1 cellular context compared by ENCODE assay signal in the genomic region with DNA sequence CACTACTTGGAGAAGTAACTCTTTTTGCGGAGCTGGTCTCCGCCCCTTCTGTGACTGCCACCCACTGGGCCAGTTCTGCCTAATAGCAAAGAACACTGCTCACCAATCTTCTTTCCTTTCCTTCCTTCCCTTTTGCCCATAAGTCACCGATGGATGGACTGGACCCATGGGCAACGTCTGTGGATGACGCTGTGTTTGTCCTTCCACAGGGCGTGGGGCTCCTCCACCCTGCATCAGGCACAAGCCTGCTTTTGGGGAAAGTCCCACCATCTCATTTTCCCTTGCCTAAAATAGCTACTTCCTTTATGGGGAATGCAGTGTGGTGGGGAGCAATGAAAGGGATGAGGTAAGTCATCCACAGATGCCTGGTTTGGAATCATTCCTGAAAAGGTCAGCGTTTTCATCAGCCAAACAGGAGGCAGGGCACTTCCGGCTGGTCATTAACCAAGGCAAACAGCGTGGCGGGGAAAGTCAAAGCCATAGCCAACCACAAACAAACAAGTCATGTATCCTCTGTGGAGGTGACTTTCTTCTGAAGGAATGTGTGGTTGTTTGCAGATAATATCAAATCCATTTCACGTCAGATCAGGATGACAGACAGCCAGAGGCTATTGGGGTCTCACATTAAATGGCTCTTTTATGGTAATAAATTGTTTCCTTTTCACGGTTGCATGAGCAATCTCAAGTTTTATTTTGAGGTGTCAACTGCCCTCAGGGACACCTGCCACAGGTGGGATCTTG.
TF ChIP-seq lines count a peak whose summit lies in the region.

No MANE protein-coding gene starts in this region.

TF ChIP-seq in HepG2, 621 proteins besides CTCF, POLR2A, EP300 and RAD21 (continued from another document and continues in another):
- TF ChIP-seq, protein P1, sequence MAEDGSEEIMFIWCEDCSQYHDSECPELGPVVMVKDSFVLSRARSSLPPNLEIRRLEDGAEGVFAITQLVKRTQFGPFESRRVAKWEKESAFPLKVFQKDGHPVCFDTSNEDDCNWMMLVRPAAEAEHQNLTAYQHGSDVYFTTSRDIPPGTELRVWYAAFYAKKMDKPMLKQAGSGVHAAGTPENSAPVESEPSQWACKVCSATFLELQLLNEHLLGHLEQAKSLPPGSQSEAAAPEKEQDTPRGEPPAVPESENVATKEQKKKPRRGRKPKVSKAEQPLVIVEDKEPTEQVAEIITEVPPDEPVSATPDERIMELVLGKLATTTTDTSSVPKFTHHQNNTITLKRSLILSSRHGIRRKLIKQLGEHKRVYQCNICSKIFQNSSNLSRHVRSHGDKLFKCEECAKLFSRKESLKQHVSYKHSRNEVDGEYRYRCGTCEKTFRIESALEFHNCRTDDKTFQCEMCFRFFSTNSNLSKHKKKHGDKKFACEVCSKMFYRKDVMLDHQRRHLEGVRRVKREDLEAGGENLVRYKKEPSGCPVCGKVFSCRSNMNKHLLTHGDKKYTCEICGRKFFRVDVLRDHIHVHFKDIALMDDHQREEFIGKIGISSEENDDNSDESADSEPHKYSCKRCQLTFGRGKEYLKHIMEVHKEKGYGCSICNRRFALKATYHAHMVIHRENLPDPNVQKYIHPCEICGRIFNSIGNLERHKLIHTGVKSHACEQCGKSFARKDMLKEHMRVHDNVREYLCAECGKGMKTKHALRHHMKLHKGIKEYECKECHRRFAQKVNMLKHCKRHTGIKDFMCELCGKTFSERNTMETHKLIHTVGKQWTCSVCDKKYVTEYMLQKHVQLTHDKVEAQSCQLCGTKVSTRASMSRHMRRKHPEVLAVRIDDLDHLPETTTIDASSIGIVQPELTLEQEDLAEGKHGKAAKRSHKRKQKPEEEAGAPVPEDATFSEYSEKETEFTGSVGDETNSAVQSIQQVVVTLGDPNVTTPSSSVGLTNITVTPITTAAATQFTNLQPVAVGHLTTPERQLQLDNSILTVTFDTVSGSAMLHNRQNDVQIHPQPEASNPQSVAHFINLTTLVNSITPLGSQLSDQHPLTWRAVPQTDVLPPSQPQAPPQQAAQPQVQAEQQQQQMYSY (CRISPR knock-in tag; IDR thresholded peaks at IDR 0.05), result no peak
- TF ChIP-seq CEBPG (CRISPR knock-in tag; IDR thresholded peaks at IDR 0.05) (peak; percentile 94), ZNF703 (CRISPR knock-in tag; IDR thresholded peaks at IDR 0.05; ENCODE audit: borderline replicate concordance) (peak; percentile 91), SNRNP70 (IDR thresholded peaks at IDR 0.05; ENCODE audit: low read depth, low read length) (no peak), NCOA2 (CRISPR knock-in tag; IDR thresholded peaks at IDR 0.05) (peak; percentile 98), YY1 (IDR thresholded peaks at IDR 0.05; ENCODE audit: insufficient read depth, insufficient replicate concordance, low read depth, low read length) (no peak), PAWR (CRISPR knock-in tag; IDR thresholded peaks at IDR 0.05; ENCODE audit: borderline replicate concordance) (no peak), ZFP36L1 (CRISPR knock-in tag; IDR thresholded peaks at IDR 0.05) (peak; percentile 65; the same call in 1 of the 2 replicates), ZNF773 (CRISPR knock-in tag; IDR thresholded peaks at IDR 0.05; ENCODE audit: borderline replicate concordance) (no peak), SOX6 (IDR thresholded peaks at IDR 0.05) (no peak), SOX6 (CRISPR knock-in tag; IDR thresholded peaks at IDR 0.05) (peak; percentile 95), SYNCRIP (IDR thresholded peaks at IDR 0.05; ENCODE audit: insufficient read depth, low read depth, low read length) (no peak), SP1 (IDR thresholded peaks at IDR 0.05) (no peak), SP1 (CRISPR knock-in tag; IDR thresholded peaks at IDR 0.05) (peak; percentile 30; the same call in 1 of the 2 replicates), ZNF451 (CRISPR knock-in tag; IDR thresholded peaks at IDR 0.05) (no peak), ZNF572 (CRISPR knock-in tag; IDR thresholded peaks at IDR 0.05) (no peak), RNF2 (conservative IDR thresholded peaks at IDR 0.05; ENCODE audit: low read depth) (no peak), SMC3 (IDR thresholded peaks at IDR 0.05; ENCODE audit: low read length) (no peak), ZBTB7B (CRISPR knock-in tag; IDR thresholded peaks at IDR 0.05) (peak; percentile 86), MIXL1 (CRISPR knock-in tag; IDR thresholded peaks at IDR 0.05) (peak; percentile 98), ZNF33B (CRISPR knock-in tag; IDR thresholded peaks at IDR 0.05) (0 out of 2 replicates have a peak, but pooled peaks have one; percentile 27), KAT2B (IDR thresholded peaks at IDR 0.05; ENCODE audit: borderline replicate concordance, low read depth, low read length) (no peak), ZSCAN20 (CRISPR knock-in tag; IDR thresholded peaks at IDR 0.05; ENCODE audit: borderline replicate concordance) (0 out of 2 replicates have a peak, but pooled peaks have one; percentile 78), ZBTB42 (CRISPR knock-in tag; IDR thresholded peaks at IDR 0.05) (0 out of 2 replicates have a peak, but pooled peaks have one; percentile 36), MBD4 (IDR thresholded peaks at IDR 0.05; ENCODE audit: borderline replicate concordance, low read length) (peak; percentile 86; the same call in 1 of the 2 replicates), PHF20 (CRISPR knock-in tag; IDR thresholded peaks at IDR 0.05) (no peak; the same call in 1 of the 2 replicates), SOX13 (IDR thresholded peaks at IDR 0.05) (peak; percentile 87), SOX13 (CRISPR knock-in tag; conservative IDR thresholded peaks at IDR 0.05 in 1 of 2, IDR thresholded peaks at IDR 0.05 in 1 of 2) (peak in 1 of 2 experiments; percentile 94; a peak in 2 of 4 replicates), ZSCAN21 (CRISPR knock-in tag; IDR thresholded peaks at IDR 0.05; ENCODE audit: borderline replicate concordance) (0 out of 2 replicates have a peak, but pooled peaks have one; percentile 22), ZNF331 (CRISPR knock-in tag; IDR thresholded peaks at IDR 0.05) (peak; percentile 74), FOSL1 (CRISPR knock-in tag; IDR thresholded peaks at IDR 0.05; ENCODE audit: borderline replicate concordance) (peak; percentile 84; the same call in 1 of the 2 replicates), ZFY (CRISPR knock-in tag; IDR thresholded peaks at IDR 0.05) (peak; percentile 31; the same call in 1 of the 2 replicates), SALL1 (CRISPR knock-in tag; IDR thresholded peaks at IDR 0.05) (peak; percentile 99)
- TF ChIP-seq, protein P2, sequence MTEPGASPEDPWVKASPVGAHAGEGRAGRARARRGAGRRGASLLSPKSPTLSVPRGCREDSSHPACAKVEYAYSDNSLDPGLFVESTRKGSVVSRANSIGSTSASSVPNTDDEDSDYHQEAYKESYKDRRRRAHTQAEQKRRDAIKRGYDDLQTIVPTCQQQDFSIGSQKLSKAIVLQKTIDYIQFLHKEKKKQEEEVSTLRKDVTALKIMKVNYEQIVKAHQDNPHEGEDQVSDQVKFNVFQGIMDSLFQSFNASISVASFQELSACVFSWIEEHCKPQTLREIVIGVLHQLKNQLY (CRISPR knock-in tag; IDR thresholded peaks at IDR 0.05), result peak; percentile 79; the same call in 1 of the 2 replicates
- TF ChIP-seq, protein P3, sequence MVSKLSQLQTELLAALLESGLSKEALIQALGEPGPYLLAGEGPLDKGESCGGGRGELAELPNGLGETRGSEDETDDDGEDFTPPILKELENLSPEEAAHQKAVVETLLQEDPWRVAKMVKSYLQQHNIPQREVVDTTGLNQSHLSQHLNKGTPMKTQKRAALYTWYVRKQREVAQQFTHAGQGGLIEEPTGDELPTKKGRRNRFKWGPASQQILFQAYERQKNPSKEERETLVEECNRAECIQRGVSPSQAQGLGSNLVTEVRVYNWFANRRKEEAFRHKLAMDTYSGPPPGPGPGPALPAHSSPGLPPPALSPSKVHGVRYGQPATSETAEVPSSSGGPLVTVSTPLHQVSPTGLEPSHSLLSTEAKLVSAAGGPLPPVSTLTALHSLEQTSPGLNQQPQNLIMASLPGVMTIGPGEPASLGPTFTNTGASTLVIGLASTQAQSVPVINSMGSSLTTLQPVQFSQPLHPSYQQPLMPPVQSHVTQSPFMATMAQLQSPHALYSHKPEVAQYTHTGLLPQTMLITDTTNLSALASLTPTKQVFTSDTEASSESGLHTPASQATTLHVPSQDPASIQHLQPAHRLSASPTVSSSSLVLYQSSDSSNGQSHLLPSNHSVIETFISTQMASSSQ (IDR thresholded peaks at IDR 0.05; ENCODE audit: low read depth), result peak; percentile 95
- TF ChIP-seq, protein P3 (CRISPR knock-in tag; IDR thresholded peaks at IDR 0.05; ENCODE audit: borderline replicate concordance), result peak; percentile 99
- TF ChIP-seq, protein P4, sequence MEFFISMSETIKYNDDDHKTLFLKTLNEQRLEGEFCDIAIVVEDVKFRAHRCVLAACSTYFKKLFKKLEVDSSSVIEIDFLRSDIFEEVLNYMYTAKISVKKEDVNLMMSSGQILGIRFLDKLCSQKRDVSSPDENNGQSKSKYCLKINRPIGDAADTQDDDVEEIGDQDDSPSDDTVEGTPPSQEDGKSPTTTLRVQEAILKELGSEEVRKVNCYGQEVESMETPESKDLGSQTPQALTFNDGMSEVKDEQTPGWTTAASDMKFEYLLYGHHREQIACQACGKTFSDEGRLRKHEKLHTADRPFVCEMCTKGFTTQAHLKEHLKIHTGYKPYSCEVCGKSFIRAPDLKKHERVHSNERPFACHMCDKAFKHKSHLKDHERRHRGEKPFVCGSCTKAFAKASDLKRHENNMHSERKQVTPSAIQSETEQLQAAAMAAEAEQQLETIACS (CRISPR knock-in tag; IDR thresholded peaks at IDR 0.05), result no peak
- TF ChIP-seq, protein P5, sequence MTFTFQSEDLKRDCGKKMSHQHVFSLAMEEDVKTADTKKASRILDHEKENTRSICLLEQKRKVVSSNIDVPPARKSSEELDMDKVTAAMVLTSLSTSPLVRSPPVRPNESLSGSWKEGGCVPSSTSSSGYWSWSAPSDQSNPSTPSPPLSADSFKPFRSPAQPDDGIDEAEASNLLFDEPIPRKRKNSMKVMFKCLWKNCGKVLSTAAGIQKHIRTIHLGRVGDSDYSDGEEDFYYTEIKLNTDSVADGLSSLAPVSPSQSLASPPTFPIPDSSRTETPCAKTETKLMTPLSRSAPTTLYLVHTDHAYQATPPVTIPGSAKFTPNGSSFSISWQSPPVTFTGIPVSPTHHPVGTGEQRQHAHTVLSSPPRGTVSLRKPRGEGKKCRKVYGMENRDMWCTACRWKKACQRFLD (CRISPR knock-in tag; IDR thresholded peaks at IDR 0.05; ENCODE audit: borderline replicate concordance), result 0 out of 2 replicates have a peak, but pooled peaks have one; percentile 49
- TF ChIP-seq, protein P6, sequence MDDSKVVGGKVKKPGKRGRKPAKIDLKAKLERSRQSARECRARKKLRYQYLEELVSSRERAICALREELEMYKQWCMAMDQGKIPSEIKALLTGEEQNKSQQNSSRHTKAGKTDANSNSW (CRISPR knock-in tag; IDR thresholded peaks at IDR 0.05; ENCODE audit: borderline replicate concordance), result no peak
- TF ChIP-seq, protein P7, sequence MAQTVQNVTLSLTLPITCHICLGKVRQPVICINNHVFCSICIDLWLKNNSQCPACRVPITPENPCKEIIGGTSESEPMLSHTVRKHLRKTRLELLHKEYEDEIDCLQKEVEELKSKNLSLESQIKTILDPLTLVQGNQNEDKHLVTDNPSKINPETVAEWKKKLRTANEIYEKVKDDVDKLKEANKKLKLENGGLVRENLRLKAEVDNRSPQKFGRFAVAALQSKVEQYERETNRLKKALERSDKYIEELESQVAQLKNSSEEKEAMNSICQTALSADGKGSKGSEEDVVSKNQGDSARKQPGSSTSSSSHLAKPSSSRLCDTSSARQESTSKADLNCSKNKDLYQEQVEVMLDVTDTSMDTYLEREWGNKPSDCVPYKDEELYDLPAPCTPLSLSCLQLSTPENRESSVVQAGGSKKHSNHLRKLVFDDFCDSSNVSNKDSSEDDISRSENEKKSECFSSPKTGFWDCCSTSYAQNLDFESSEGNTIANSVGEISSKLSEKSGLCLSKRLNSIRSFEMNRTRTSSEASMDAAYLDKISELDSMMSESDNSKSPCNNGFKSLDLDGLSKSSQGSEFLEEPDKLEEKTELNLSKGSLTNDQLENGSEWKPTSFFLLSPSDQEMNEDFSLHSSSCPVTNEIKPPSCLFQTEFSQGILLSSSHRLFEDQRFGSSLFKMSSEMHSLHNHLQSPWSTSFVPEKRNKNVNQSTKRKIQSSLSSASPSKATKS (CRISPR knock-in tag; IDR thresholded peaks at IDR 0.05), result no peak
- TF ChIP-seq, protein P8, sequence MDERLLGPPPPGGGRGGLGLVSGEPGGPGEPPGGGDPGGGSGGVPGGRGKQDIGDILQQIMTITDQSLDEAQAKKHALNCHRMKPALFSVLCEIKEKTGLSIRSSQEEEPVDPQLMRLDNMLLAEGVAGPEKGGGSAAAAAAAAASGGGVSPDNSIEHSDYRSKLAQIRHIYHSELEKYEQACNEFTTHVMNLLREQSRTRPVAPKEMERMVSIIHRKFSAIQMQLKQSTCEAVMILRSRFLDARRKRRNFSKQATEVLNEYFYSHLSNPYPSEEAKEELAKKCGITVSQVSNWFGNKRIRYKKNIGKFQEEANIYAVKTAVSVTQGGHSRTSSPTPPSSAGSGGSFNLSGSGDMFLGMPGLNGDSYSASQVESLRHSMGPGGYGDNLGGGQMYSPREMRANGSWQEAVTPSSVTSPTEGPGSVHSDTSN (CRISPR knock-in tag; IDR thresholded peaks at IDR 0.05), result peak; percentile 59
